In the genomic region with DNA sequence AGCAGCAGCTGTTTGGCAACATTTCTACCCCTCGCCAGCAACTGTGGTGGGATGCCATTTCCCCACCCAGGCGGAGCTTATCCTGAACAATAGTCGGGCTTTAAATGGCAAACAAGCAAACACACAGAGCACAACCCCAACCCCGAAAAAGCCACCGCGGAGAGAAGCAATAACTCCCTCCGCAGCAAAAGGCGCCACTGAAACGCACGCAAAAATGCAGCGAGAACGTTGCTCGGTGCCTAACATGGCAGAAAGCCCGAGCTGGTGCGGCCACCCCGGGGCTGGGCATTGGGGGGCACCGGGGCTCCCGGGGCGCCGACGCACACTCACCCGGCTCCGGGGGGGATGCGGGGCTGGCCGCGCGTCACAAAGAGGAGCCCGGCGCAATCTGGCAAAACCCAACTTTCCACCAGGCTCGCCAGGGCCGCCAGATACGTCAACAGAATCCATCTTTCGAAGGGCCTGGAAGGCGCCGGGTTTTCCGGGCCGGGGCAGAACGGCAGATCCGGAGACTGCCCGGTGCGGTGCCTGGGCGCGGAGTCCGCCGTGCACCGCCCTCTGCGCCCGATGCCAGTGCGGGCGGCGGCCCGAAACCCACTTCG, we compare ENCODE assay signal across 8 cellular contexts. TPM values are rescaled to one million over a fixed set of nuclear protein-coding genes. Genes with fewer than 3 reads are reported as not detected.
DNase-seq lines count a peak whose midpoint lies in the region; ATAC-seq and TF ChIP-seq lines count a peak whose summit lies in the region.

No MANE protein-coding gene starts in this region.

- no peak for TF ChIP-seq EP300 in SK-N-SH (IDR thresholded peaks at IDR 0.05; ENCODE audit: borderline replicate concordance in 1 of 2, low read depth in 1 of 2, low read length in 1 of 2)

- no peaks in the 10 kb centered on the region for H3K9me3 Mint-ChIP-seq in Caco-2 (ENCODE audit: unreplicated experiment)

- CTCF ChIA-PET in Caco-2 (lab: Charles Lee): no interaction called here
- CTCF ChIA-PET in SK-N-SH (lab: Yijun Ruan, JAX): interaction anchor here (0.6 to 3.1 kb wide), 5 partner anchors 40 to 1240 kb away, joined by 3 to 8 read pairs (median 3); no protein-coding TSS in a partner anchor

- no peaks in the 10 kb centered on the region for H3K4me1 Mint-ChIP-seq in Caco-2 (ENCODE audit: low read depth, unreplicated experiment)

- H3K27me3 Mint-ChIP-seq in Caco-2 (ENCODE audit: insufficient read depth, unreplicated experiment): peaks cover 32% of the 10 kb centered on the region

- peak; percentile 30 for ATAC-seq in Right ventricle myocardium superior (ENCODE audit: poor library complexity)
- ATAC-seq in psoas muscle: peak in 1 of 4 donors; percentile 45
- no peak for ATAC-seq in GM19324 (IDR thresholded peaks at IDR 0.05; ENCODE audit: low FRiP score, unreplicated experiment)
- ATAC-seq in activated CD4-positive, CD25-positive, alpha-beta regulatory T cell treated with anti-CD3 and anti-CD28 coated beads, Interleukin-2, amount 50 U/mL, for 24 hours: no peak

- no peaks in the 10 kb centered on the region for H3K79me2 ChIP-seq in SK-N-SH (ENCODE audit: insufficient read depth)

- TF ChIP-seq RAD21 in SK-N-SH (IDR thresholded peaks at IDR 0.05; ENCODE audit: low read length): no peak

- TF ChIP-seq CTCF in Caco-2 (IDR thresholded peaks at IDR 0.05; ENCODE audit: insufficient read depth in 1 of 2, low read depth in 1 of 2, low read length in 1 of 2, severe bottlenecking in 1 of 2, unreplicated experiment in 1 of 2): no peak
- no peak for TF ChIP-seq CTCF in SK-N-SH (IDR thresholded peaks at IDR 0.05)
- TF ChIP-seq CTCF in psoas muscle (IDR thresholded peaks at IDR 0.05): no peak

- H3K4me3 ChIP-seq in Caco-2 (ENCODE audit: low read depth, low read length) (peak overlapping the region; percentile 29), SK-N-SH (ENCODE audit: low read depth in 2 of 2, low read length in 1 of 2) (peak overlapping the region; percentile 38 to 43), psoas muscle (peak overlapping the region; percentile 65)

- peak overlapping the region; percentile 67 for H3K4me3 Mint-ChIP-seq in Caco-2 (ENCODE audit: unreplicated experiment)

- H3K9ac ChIP-seq in SK-N-SH: no peak overlapping the region

- H3K4me2 ChIP-seq in SK-N-SH: peak overlapping the region; percentile 66; the same call in 1 of the 2 replicates

- 28% methylated on average over 16 of the region's 53 CpGs for WGBS in SK-N-SH (ENCODE audit: low lambda C conversion rate)
- WGBS in psoas muscle, 3 donors: 1 to 27% (median 1%) methylated on average over 27 to 53 of the region's 53 CpGs

- H2AFZ ChIP-seq in SK-N-SH (ENCODE audit: low read depth): no peak overlapping the region

- H3K36me3 ChIP-seq in Caco-2 (ENCODE audit: control insufficient read depth, insufficient read depth, low read length) (no peaks in the 10 kb centered on the region), SK-N-SH (replicated peaks in 1 of 2; ENCODE audit: control insufficient read depth in 1 of 2, insufficient read depth in 2 of 2, low read length in 1 of 2) (no peaks in the 10 kb centered on the region), psoas muscle (ENCODE audit: insufficient read depth in 1 of 2, low read depth in 1 of 2) (no peaks in the 10 kb centered on the region)

- intact Hi-C loops in Caco-2 (cut with micrococcal nuclease; ENCODE audit: unreplicated experiment): no loop called here
- intact Hi-C loops in Right ventricle myocardium superior (cut with DNase I): loop anchor here (10.0 kb wide), 1 partner anchor 45 kb away; no protein-coding TSS in a partner anchor
- intact Hi-C loops in psoas muscle (cut with DNase I): no loop called here

- H3K27ac ChIP-seq in SK-N-SH (ENCODE audit: low read depth in 2 of 2, low read length in 1 of 2) (no peak overlapping the region), psoas muscle (peak overlapping the region; percentile 16)

- DNase-seq in Caco-2: no peak
- peak; percentile 54 for DNase-seq in SK-N-SH
- DNase-seq in Right ventricle myocardium superior: peak; percentile 43
- peak in 1 of 2 donors; percentile 16 for DNase-seq in psoas muscle
- no peak for DNase-seq in activated CD4-positive, CD25-positive, alpha-beta regulatory T cell treated with anti-CD3 and anti-CD28 coated beads, Interleukin-2, amount 50 U/mL, for 72 hours
- no peak for DNase-seq in GM19240 (ENCODE audit: insufficient read length, low spot score)

- no peaks in the 10 kb centered on the region for H3K9me3 ChIP-seq in Caco-2
- no peaks in the 10 kb centered on the region for H3K9me3 ChIP-seq in SK-N-SH
- H3K9me3 ChIP-seq in psoas muscle: no peaks in the 10 kb centered on the region

- no peaks in the 10 kb centered on the region for H4K20me1 ChIP-seq in SK-N-SH (ENCODE audit: insufficient read depth)

- no peaks in the 10 kb centered on the region for H3K36me3 Mint-ChIP-seq in Caco-2 (ENCODE audit: insufficient read depth, unreplicated experiment)

- H3K27me3 ChIP-seq in Caco-2 (replicated peaks; ENCODE audit: control insufficient read depth, insufficient read depth, low read length): no peaks in the 10 kb centered on the region
- H3K27me3 ChIP-seq in SK-N-SH (ENCODE audit: insufficient read depth): peaks cover 29% of the 10 kb centered on the region
- H3K27me3 ChIP-seq in psoas muscle (ENCODE audit: insufficient read depth in 3 of 3, low read length in 2 of 3): peaks cover 0 to 31% (median 0%) of the 10 kb centered on the region in 3 donors

- H3F3A ChIP-seq in SK-N-SH (replicated peaks; ENCODE audit: insufficient read depth): no peaks in the 10 kb centered on the region

- no peaks in the 10 kb centered on the region for H3K9me2 ChIP-seq in SK-N-SH

- H3K4me1 ChIP-seq in Caco-2 (no peaks in the 10 kb centered on the region), SK-N-SH (ENCODE audit: control insufficient read depth in 1 of 2, insufficient read depth in 2 of 2, low read depth in 1 of 2, low read length in 1 of 2) (peaks cover 0 to 3% of the 10 kb centered on the region in 2 experiments; a peak in 1 of 4 replicates), psoas muscle (no peaks in the 10 kb centered on the region)

- H3K27ac Mint-ChIP-seq in Caco-2 (ENCODE audit: unreplicated experiment): no peak overlapping the region

- POLR2A ChIA-PET in Caco-2 (lab: Charles Lee): no interaction called here
- POLR2A ChIA-PET in SK-N-SH (lab: Yijun Ruan, JAX): no interaction called here

- no TSS peak for BruUV-seq in Caco-2 (replicated peaks; lab: Mats Ljungman, UMichigan)

TF ChIP-seq in SK-N-SH, 30 proteins besides CTCF, POLR2A, EP300 and RAD21 (continues in another document):
- no peak for TF ChIP-seq USF2 (IDR thresholded peaks at IDR 0.05; ENCODE audit: borderline replicate concordance, low read depth, low read length)
- TF ChIP-seq, protein P1, sequence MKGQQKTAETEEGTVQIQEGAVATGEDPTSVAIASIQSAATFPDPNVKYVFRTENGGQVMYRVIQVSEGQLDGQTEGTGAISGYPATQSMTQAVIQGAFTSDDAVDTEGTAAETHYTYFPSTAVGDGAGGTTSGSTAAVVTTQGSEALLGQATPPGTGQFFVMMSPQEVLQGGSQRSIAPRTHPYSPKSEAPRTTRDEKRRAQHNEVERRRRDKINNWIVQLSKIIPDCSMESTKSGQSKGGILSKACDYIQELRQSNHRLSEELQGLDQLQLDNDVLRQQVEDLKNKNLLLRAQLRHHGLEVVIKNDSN (IDR thresholded peaks at IDR 0.05; ENCODE audit: borderline replicate concordance, low read depth): no peak
- TF ChIP-seq FOXM1 (IDR thresholded peaks at IDR 0.05; ENCODE audit: low read depth): no peak
- TF ChIP-seq, protein P2, sequence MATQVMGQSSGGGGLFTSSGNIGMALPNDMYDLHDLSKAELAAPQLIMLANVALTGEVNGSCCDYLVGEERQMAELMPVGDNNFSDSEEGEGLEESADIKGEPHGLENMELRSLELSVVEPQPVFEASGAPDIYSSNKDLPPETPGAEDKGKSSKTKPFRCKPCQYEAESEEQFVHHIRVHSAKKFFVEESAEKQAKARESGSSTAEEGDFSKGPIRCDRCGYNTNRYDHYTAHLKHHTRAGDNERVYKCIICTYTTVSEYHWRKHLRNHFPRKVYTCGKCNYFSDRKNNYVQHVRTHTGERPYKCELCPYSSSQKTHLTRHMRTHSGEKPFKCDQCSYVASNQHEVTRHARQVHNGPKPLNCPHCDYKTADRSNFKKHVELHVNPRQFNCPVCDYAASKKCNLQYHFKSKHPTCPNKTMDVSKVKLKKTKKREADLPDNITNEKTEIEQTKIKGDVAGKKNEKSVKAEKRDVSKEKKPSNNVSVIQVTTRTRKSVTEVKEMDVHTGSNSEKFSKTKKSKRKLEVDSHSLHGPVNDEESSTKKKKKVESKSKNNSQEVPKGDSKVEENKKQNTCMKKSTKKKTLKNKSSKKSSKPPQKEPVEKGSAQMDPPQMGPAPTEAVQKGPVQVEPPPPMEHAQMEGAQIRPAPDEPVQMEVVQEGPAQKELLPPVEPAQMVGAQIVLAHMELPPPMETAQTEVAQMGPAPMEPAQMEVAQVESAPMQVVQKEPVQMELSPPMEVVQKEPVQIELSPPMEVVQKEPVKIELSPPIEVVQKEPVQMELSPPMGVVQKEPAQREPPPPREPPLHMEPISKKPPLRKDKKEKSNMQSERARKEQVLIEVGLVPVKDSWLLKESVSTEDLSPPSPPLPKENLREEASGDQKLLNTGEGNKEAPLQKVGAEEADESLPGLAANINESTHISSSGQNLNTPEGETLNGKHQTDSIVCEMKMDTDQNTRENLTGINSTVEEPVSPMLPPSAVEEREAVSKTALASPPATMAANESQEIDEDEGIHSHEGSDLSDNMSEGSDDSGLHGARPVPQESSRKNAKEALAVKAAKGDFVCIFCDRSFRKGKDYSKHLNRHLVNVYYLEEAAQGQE (IDR thresholded peaks at IDR 0.05; ENCODE audit: low read depth, low read length): no peak
- no peak for TF ChIP-seq POLR2AphosphoS5 (IDR thresholded peaks at IDR 0.05; ENCODE audit: low read depth, low read length)
- TF ChIP-seq MEF2A (IDR thresholded peaks at IDR 0.05; ENCODE audit: borderline replicate concordance, low read depth): no peak
- TF ChIP-seq NRF1 (IDR thresholded peaks at IDR 0.05; ENCODE audit: low read depth, low read length): no peak
- TF ChIP-seq YY1 (IDR thresholded peaks at IDR 0.05; ENCODE audit: low read depth): no peak

RNA-seq across cellular contexts. Expression of gene RAI2, which starts 0.8 kb away (rescaled TPM):
- total RNA-seq in Caco-2 (2022) (0.16 and 0.18 TPM in 2 replicates), Right ventricle myocardium superior (18.1 TPM), psoas muscle (1 to 10 TPM; 3.2 to 6.3 (median 3.8) TPM)
- polyA plus RNA-seq in SK-N-SH (2012; rRNA removed) (0.03 and 0.07 TPM in 2 replicates), psoas muscle (1 to 10 TPM; 3.9 to 4.8 (median 4.2) TPM)
- 0.03 TPM in 1 of 2 replicates, not detected in the other for polyA plus RNA-seq in SK-N-SH (2012; cell fraction: cytosol; rRNA removed)
- not detected in 2 replicates for polyA plus RNA-seq in SK-N-SH (2012; cell fraction: nucleus; rRNA removed)

Comparison
In these comparisons a context has a peak if more than half of its experiments do, and no peak if none do; other contexts are left out.
1. DNase-seq: peak in SK-N-SH (single experiment) and Right ventricle myocardium superior (single experiment); none in Caco-2 (0 of 2), activated CD4-positive, CD25-positive, alpha-beta regulatory T cell treated with anti-CD3 and anti-CD28 coated beads, Interleukin-2, amount 50 U/mL, for 72 hours (single experiment) and GM19240 (single experiment).
2. Peak in every context shown above with its lines, with median percentiles within 50 percentile points of each other: H3K4me3 ChIP-seq.